ENCODE assay signal across 11 cellular contexts in genomic region chr3:4827767-4828166, GRCh38.
DNase-seq lines count a peak whose midpoint lies in the region; ATAC-seq, FAIRE-seq and TF ChIP-seq lines count a peak whose summit lies in the region.
"Had no signal": no experiment of that assay in that cellular context is flagged by ENCODE, and none has a peak within 500 bp of the region (broad histone marks: within the 10 kb centered on the region; RNA-seq: fewer than 3 reads in every experiment).

No MANE protein-coding gene starts in this region.

- H3K9me2 ChIP-seq in hepatocyte (replicated peaks; ENCODE audit: insufficient read depth), result no peaks in the 10 kb centered on the region

- H3K18ac ChIP-seq in IMR-90 (ENCODE audit: low read depth, low read length), result no peak overlapping the region

- peaks cover 80% of the 10 kb centered on the region for H3K4me1 Mint-ChIP-seq in astrocyte (ENCODE audit: low read depth, unreplicated experiment)
- peaks cover 86 to 90% of the 10 kb centered on the region in 2 donors for H3K4me1 Mint-ChIP-seq in natural killer cell treated with Interleukin-12 subunit alpha and Interleukin-12 subunit beta and Interleukin-15 and Interleukin-18, amount 100 ng/mL, for 72 hours (ENCODE audit: low read depth in 2 of 2)

- peaks cover 44 to 81% (median 58%) of the 10 kb centered on the region in 10 experiments for H3K4me1 ChIP-seq in BLaER1 treated with 17β-estradiol and CSF1 and Interleukin-3, amounts not matched to agents 10 nM and 100 nM
- H3K4me1 ChIP-seq in IMR-90 (ENCODE audit: control insufficient read depth, insufficient read depth, low read length) (peaks cover 9% of the 10 kb centered on the region), astrocyte (ENCODE audit: insufficient read depth, low read length) (peaks cover 53% of the 10 kb centered on the region), hepatocyte (ENCODE audit: insufficient read depth) (peaks cover 20% of the 10 kb centered on the region)

- in situ Hi-C loops in IMR-90 (cut with MboI; ENCODE audit: low sequenced_read_pairs), result no loop called here

- H4K5ac ChIP-seq in IMR-90 (ENCODE audit: low read depth, low read length), result no peak overlapping the region

- dilution Hi-C loops in IMR-90 (cut with HindIII; ENCODE audit: low sequenced_read_pairs, unreplicated experiment), result no loop called here

- ATAC-seq in IMR-90 (ENCODE audit: low read depth) (no peak), HG03442 (IDR thresholded peaks at IDR 0.05; ENCODE audit: unreplicated experiment) (no peak), GM19452 (IDR thresholded peaks at IDR 0.05; ENCODE audit: unreplicated experiment) (no peak)
- no peak for ATAC-seq in natural killer cell treated with Interleukin-12 subunit alpha and Interleukin-12 subunit beta and Interleukin-15 and Interleukin-18, amount 100 ng/mL, for 72 hours

- intact Hi-C loops in IMR-90 (cut with micrococcal nuclease), result no loop called here

- peak overlapping the region; percentile 70 for H3K27ac Mint-ChIP-seq in astrocyte (ENCODE audit: unreplicated experiment)
- peak overlapping the region; percentile 100 for H3K27ac Mint-ChIP-seq in natural killer cell treated with Interleukin-12 subunit alpha and Interleukin-12 subunit beta and Interleukin-15 and Interleukin-18, amount 100 ng/mL, for 72 hours

- no peaks in the 10 kb centered on the region for H3K27me3 Mint-ChIP-seq in astrocyte (ENCODE audit: low read depth, unreplicated experiment)
- no peaks in the 10 kb centered on the region for H3K27me3 Mint-ChIP-seq in natural killer cell treated with Interleukin-12 subunit alpha and Interleukin-12 subunit beta and Interleukin-15 and Interleukin-18, amount 100 ng/mL, for 72 hours

- no peak overlapping the region for H3K23ac ChIP-seq in IMR-90 (ENCODE audit: low read depth, low read length)

- no peak overlapping the region for H2BK5ac ChIP-seq in IMR-90 (ENCODE audit: low read depth, low read length, poor library complexity, severe bottlenecking)

- no peaks in the 10 kb centered on the region for H3K79me2 ChIP-seq in astrocyte (ENCODE audit: insufficient read depth, low read length)
- H3K79me2 ChIP-seq in hepatocyte, result no peaks in the 10 kb centered on the region

- H3K14ac ChIP-seq in IMR-90 (replicated peaks; ENCODE audit: low read depth, low read length), result no peak overlapping the region

- H2BK15ac ChIP-seq in IMR-90 (ENCODE audit: low read depth, low read length), result peak overlapping the region; percentile 30; the same call in 1 of the 3 replicates

- TF ChIP-seq RAD21 in IMR-90 (IDR thresholded peaks at IDR 0.05; ENCODE audit: low read length), result no peak

- H3K27ac ChIP-seq in BLaER1 treated with 17β-estradiol and CSF1 and Interleukin-3, amounts not matched to agents 10 nM and 100 nM, result no peak overlapping the region
- no peak overlapping the region for H3K27ac ChIP-seq in IMR-90 (ENCODE audit: insufficient read depth, low read length)
- peak overlapping the region; percentile 30 for H3K27ac ChIP-seq in astrocyte (ENCODE audit: low read depth, low read length)
- H3K27ac ChIP-seq in hepatocyte, result no peak overlapping the region
- H3K27ac ChIP-seq: SJSA1 had no signal

- no peak overlapping the region for H3K9ac ChIP-seq in BLaER1 treated with 17β-estradiol and CSF1 and Interleukin-3, amounts not matched to agents 10 nM and 100 nM
- H3K9ac ChIP-seq in IMR-90 (ENCODE audit: low read depth, low read length), result no peak overlapping the region
- H3K9ac ChIP-seq in astrocyte (ENCODE audit: low read length), result no peak overlapping the region

- no peak overlapping the region for H4K8ac ChIP-seq in IMR-90 (ENCODE audit: low read depth in 2 of 2, low read length in 2 of 2)

- H2BK120ac ChIP-seq in IMR-90 (ENCODE audit: low read depth, low read length), result no peak overlapping the region

- no peak overlapping the region for H2AK5ac ChIP-seq in IMR-90 (ENCODE audit: low read depth, low read length)

- no CpG with 5 or more reads among the region's 8 CpGs for WGBS in IMR-90 (ENCODE audit: extremely low coverage in 2 of 2, insufficient read length in 1 of 2), 2 experiments
- 75% methylated on average over 8 of the region's 8 CpGs for WGBS in hepatocyte (ENCODE audit: low lambda C conversion rate, missing lambda C conversion rate)

- H3K9me3 ChIP-seq in BLaER1 treated with 17β-estradiol and CSF1 and Interleukin-3, amounts not matched to agents 10 nM and 100 nM (replicated peaks in 1 of 11), result 0 out of 22 replicates have a peak, but pooled peaks cover 0 to 5% (median 0%) of the 10 kb centered on the region in 11 experiments
- H3K9me3 ChIP-seq in IMR-90 (ENCODE audit: control insufficient read depth, insufficient read depth, low read length), result no peaks in the 10 kb centered on the region
- H3K9me3 ChIP-seq in astrocyte (ENCODE audit: insufficient read depth, low read depth, low read length), result no peaks in the 10 kb centered on the region
- no peaks in the 10 kb centered on the region for H3K9me3 ChIP-seq in hepatocyte (ENCODE audit: low read depth)
- H3K9me3 ChIP-seq: SJSA1 had no signal

- no peak for DNase-seq in IMR-90
- DNase-seq in astrocyte (ENCODE audit: low read depth), result no peak
- no peak for DNase-seq in natural killer cell treated with Interleukin-12 subunit alpha and Interleukin-12 subunit beta and Interleukin-15 and Interleukin-18, amount 100 ng/mL, for 72 hours (ENCODE audit: low spot score)
- no peak for DNase-seq in hepatocyte (ENCODE audit: low spot score)
- DNase-seq in A172 (ENCODE audit: low spot score), result no peak
- DNase-seq: central memory CD4-positive, alpha-beta T cell had no signal

- peak overlapping the region; percentile 61 to 81 (median 69); a peak in 20 of 22 replicates for H3K4me2 ChIP-seq in BLaER1 treated with 17β-estradiol and CSF1 and Interleukin-3, amounts not matched to agents 10 nM and 100 nM
- H3K4me2 ChIP-seq in IMR-90 (ENCODE audit: low read depth, low read length) (no peak overlapping the region), astrocyte (ENCODE audit: low read length) (no peak overlapping the region), hepatocyte (no peak overlapping the region)

- H3K56ac ChIP-seq in IMR-90 (ENCODE audit: extremely low read depth, insufficient read depth, low read length), result no peak overlapping the region

- POLR2A ChIA-PET in IMR-90 (lab: Charles Lee; ENCODE audit: unreplicated experiment), result no interaction called here

- peaks cover 4% of the 10 kb centered on the region for H3K9me1 ChIP-seq in IMR-90 (ENCODE audit: insufficient read depth, low read length)

- H3K36me3 ChIP-seq in BLaER1 treated with 17β-estradiol and CSF1 and Interleukin-3, amounts not matched to agents 10 nM and 100 nM, result peaks cover 0 to 29% (median 3%) of the 10 kb centered on the region in 11 experiments; a peak in 7 of 22 replicates
- H3K36me3 ChIP-seq in IMR-90 (ENCODE audit: control insufficient read depth, insufficient read depth, low read length) (no peaks in the 10 kb centered on the region), astrocyte (ENCODE audit: insufficient read depth, low read length) (no peaks in the 10 kb centered on the region), hepatocyte (replicated peaks; ENCODE audit: insufficient read depth, low read depth) (no peaks in the 10 kb centered on the region)
- H3K36me3 ChIP-seq: SJSA1 had no signal

- peaks cover 0 to 60% (median 17%) of the 10 kb centered on the region in 11 experiments; a peak in 17 of 22 replicates for H4K20me1 ChIP-seq in BLaER1 treated with 17β-estradiol and CSF1 and Interleukin-3, amounts not matched to agents 10 nM and 100 nM
- no peaks in the 10 kb centered on the region for H4K20me1 ChIP-seq in IMR-90 (ENCODE audit: insufficient read depth, low read length)
- no peaks in the 10 kb centered on the region for H4K20me1 ChIP-seq in astrocyte (ENCODE audit: insufficient read depth, low read length)
- no peaks in the 10 kb centered on the region for H4K20me1 ChIP-seq in hepatocyte (ENCODE audit: insufficient read depth, poor library complexity, severe bottlenecking)

- no peaks in the 10 kb centered on the region for H3K9me3 Mint-ChIP-seq in astrocyte (ENCODE audit: unreplicated experiment)
- peaks cover 3% of the 10 kb centered on the region for H3K9me3 Mint-ChIP-seq in natural killer cell treated with Interleukin-12 subunit alpha and Interleukin-12 subunit beta and Interleukin-15 and Interleukin-18, amount 100 ng/mL, for 72 hours

- H2BK20ac ChIP-seq in IMR-90 (ENCODE audit: low read depth, low read length), result no peak overlapping the region

- no peak overlapping the region for H3K4ac ChIP-seq in IMR-90 (ENCODE audit: low read depth, low read length)

- no peak overlapping the region for H2AK9ac ChIP-seq in IMR-90 (replicated peaks; ENCODE audit: low read depth, low read length, poor library complexity)

- no peak for FAIRE-seq in astrocyte (lab: Jason Lieb, UNC)
- FAIRE-seq: D721Med had no signal

- TF ChIP-seq CTCF in IMR-90 (conservative IDR thresholded peaks at IDR 0.05; ENCODE audit: low read depth, low read length), result no peak
- no peak for TF ChIP-seq CTCF in astrocyte (IDR thresholded peaks at IDR 0.05; ENCODE audit: insufficient read depth, low read depth, low read length)
- TF ChIP-seq CTCF in hepatocyte (IDR thresholded peaks at IDR 0.05; ENCODE audit: poor library complexity), result no peak

- H4K91ac ChIP-seq in IMR-90 (ENCODE audit: insufficient read depth, low read depth, low read length), result no peak overlapping the region

- peaks cover 1% of the 10 kb centered on the region for H3K36me3 Mint-ChIP-seq in astrocyte (ENCODE audit: low read depth, unreplicated experiment)
- H3K36me3 Mint-ChIP-seq in natural killer cell treated with Interleukin-12 subunit alpha and Interleukin-12 subunit beta and Interleukin-15 and Interleukin-18, amount 100 ng/mL, for 72 hours, result peaks cover 44% of the 10 kb centered on the region

- no peak overlapping the region for H3K4me3 ChIP-seq in BLaER1 treated with 17β-estradiol and CSF1 and Interleukin-3, amounts not matched to agents 10 nM and 100 nM
- no peak overlapping the region for H3K4me3 ChIP-seq in IMR-90 (ENCODE audit: insufficient read depth, low read depth, low read length)
- H3K4me3 ChIP-seq in astrocyte (ENCODE audit: insufficient read depth, low read depth, low read length), result no peak overlapping the region
- H3K4me3 ChIP-seq in hepatocyte, result no peak overlapping the region
- H3K4me3 ChIP-seq: SJSA1 had no signal

- no peak overlapping the region for H2AFZ ChIP-seq in IMR-90 (replicated peaks; ENCODE audit: low read length, poor library complexity)
- H2AFZ ChIP-seq in astrocyte (ENCODE audit: low read depth, low read length), result no peak overlapping the region
- no peak overlapping the region for H2AFZ ChIP-seq in hepatocyte

- H3K27me3 ChIP-seq in BLaER1 treated with 17β-estradiol and CSF1 and Interleukin-3, amounts not matched to agents 10 nM and 100 nM, result peaks cover 27 to 78% (median 62%) of the 10 kb centered on the region in 11 experiments; a peak in 21 of 22 replicates
- H3K27me3 ChIP-seq in IMR-90 (ENCODE audit: control insufficient read depth, insufficient read depth, low read length), result no peaks in the 10 kb centered on the region
- H3K27me3 ChIP-seq in astrocyte (ENCODE audit: insufficient read depth, low read length), result no peaks in the 10 kb centered on the region
- H3K27me3 ChIP-seq in hepatocyte, result no peaks in the 10 kb centered on the region
- H3K27me3 ChIP-seq: SJSA1 had no signal

- H3K79me1 ChIP-seq in IMR-90 (ENCODE audit: low read depth in 1 of 2, low read length in 2 of 2), result no peaks in the 10 kb centered on the region

- CTCF ChIA-PET in IMR-90 (lab: Yijun Ruan, JAX), result no interaction called here

- TF ChIP-seq POLR2A in IMR-90 (IDR thresholded peaks at IDR 0.05; ENCODE audit: low read depth, low read length), result no peak

- no peak overlapping the region for H3K4me3 Mint-ChIP-seq in astrocyte (ENCODE audit: unreplicated experiment)
- H3K4me3 Mint-ChIP-seq in natural killer cell treated with Interleukin-12 subunit alpha and Interleukin-12 subunit beta and Interleukin-15 and Interleukin-18, amount 100 ng/mL, for 72 hours, result peak overlapping the region; percentile 95

- no TSS peak for BruUV-seq in IMR-90 (replicated peaks; lab: Mats Ljungman, UMichigan)

Comparison
In these comparisons a context has a peak if more than half of its experiments do, and no peak if none do; other contexts are left out.
1. H3K4me2 ChIP-seq: peak in BLaER1 treated with 17β-estradiol and CSF1 and Interleukin-3, amounts not matched to agents 10 nM and 100 nM (11 of 11); none in IMR-90 (single experiment), astrocyte (single experiment) and hepatocyte (single experiment).